Comparison of ENCODE assay signal across 1 cellular context in genomic region chr11:64803163-64803845, GRCh38.
TF ChIP-seq lines count a peak whose summit lies in the region.

Gene MAP4K2, minus strand, starts transcription at chr11:64803214. Its CDS starts 65 bp downstream, at chr11:64803149.

TF ChIP-seq in HepG2, 621 proteins besides CTCF, POLR2A, EP300 and RAD21 (continued from another document and continues in another):
- TF ChIP-seq, protein P1, sequence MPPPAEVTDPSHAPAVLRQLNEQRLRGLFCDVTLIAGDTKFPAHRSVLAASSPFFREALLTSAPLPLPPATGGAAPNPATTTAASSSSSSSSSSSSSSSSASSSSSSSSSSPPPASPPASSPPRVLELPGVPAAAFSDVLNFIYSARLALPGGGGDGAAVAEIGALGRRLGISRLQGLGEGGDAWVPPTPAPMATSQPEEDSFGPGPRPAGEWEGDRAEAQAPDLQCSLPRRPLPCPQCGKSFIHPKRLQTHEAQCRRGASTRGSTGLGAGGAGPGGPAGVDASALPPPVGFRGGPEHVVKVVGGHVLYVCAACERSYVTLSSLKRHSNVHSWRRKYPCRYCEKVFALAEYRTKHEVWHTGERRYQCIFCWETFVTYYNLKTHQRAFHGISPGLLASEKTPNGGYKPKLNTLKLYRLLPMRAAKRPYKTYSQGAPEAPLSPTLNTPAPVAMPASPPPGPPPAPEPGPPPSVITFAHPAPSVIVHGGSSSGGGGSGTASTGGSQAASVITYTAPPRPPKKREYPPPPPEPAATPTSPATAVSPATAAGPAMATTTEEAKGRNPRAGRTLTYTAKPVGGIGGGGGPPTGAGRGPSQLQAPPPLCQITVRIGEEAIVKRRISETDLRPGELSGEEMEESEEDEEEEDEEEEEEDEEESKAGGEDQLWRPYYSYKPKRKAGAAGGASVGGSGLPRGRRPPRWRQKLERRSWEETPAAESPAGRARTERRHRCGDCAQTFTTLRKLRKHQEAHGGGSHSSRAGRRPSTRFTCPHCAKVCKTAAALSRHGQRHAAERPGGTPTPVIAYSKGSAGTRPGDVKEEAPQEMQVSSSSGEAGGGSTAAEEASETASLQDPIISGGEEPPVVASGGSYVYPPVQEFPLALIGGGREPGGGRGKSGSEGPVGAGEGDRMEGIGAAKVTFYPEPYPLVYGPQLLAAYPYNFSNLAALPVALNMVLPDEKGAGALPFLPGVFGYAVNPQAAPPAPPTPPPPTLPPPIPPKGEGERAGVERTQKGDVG (CRISPR knock-in tag; IDR thresholded peaks at IDR 0.05; ENCODE audit: borderline replicate concordance): no peak
- TF ChIP-seq MAFF (IDR thresholded peaks at IDR 0.05; ENCODE audit: low read depth, low read length) (no peak), ARID5B (CRISPR knock-in tag; IDR thresholded peaks at IDR 0.05) (no peak), SOX5 (CRISPR knock-in tag; IDR thresholded peaks at IDR 0.05; ENCODE audit: borderline replicate concordance) (no peak), ZBTB20 (CRISPR knock-in tag; IDR thresholded peaks at IDR 0.05; ENCODE audit: borderline replicate concordance, low read depth) (no peak), TBX3 (IDR thresholded peaks at IDR 0.05; ENCODE audit: borderline replicate concordance) (no peak), ZNF138 (CRISPR knock-in tag; IDR thresholded peaks at IDR 0.05; ENCODE audit: low read depth) (no peak), ZNF710 (CRISPR knock-in tag; IDR thresholded peaks at IDR 0.05; ENCODE audit: borderline replicate concordance) (no peak), ZBTB44 (CRISPR knock-in tag; IDR thresholded peaks at IDR 0.05) (no peak), ZNF891 (CRISPR knock-in tag; IDR thresholded peaks at IDR 0.05) (no peak), ZBTB34 (CRISPR knock-in tag; IDR thresholded peaks at IDR 0.05) (no peak), MBD4 (IDR thresholded peaks at IDR 0.05; ENCODE audit: borderline replicate concordance, low read length) (no peak), NCOR1 (IDR thresholded peaks at IDR 0.05; ENCODE audit: borderline replicate concordance, low read length) (peak; percentile 29; the same call in 1 of the 2 replicates), HOXA7 (CRISPR knock-in tag; IDR thresholded peaks at IDR 0.05) (no peak), RBFOX2 (IDR thresholded peaks at IDR 0.05; ENCODE audit: low read depth, low read length) (peak; percentile 42; the same call in 1 of the 2 replicates), ELF3 (CRISPR knock-in tag; IDR thresholded peaks at IDR 0.05) (0 out of 2 replicates have a peak, but pooled peaks have one; percentile 32), ZNF101 (CRISPR knock-in tag; IDR thresholded peaks at IDR 0.05; ENCODE audit: borderline replicate concordance, low read depth) (no peak), FOSL2 (CRISPR knock-in tag; IDR thresholded peaks at IDR 0.05) (no peak), ZNF414 (CRISPR knock-in tag; IDR thresholded peaks at IDR 0.05) (no peak), MXI1 (IDR thresholded peaks at IDR 0.05; ENCODE audit: borderline replicate concordance, low read depth, low read length) (no peak; the same call in 2 of the 3 replicates), POLR2G (IDR thresholded peaks at IDR 0.05; ENCODE audit: low read depth, low read length) (peak; percentile 69), MTF2 (CRISPR knock-in tag; IDR thresholded peaks at IDR 0.05; ENCODE audit: borderline replicate concordance) (no peak), ZNF605 (CRISPR knock-in tag; IDR thresholded peaks at IDR 0.05) (no peak), FOSL1 (CRISPR knock-in tag; IDR thresholded peaks at IDR 0.05; ENCODE audit: borderline replicate concordance) (no peak), ZNF512 (CRISPR knock-in tag; IDR thresholded peaks at IDR 0.05) (no peak), PHF21A (CRISPR knock-in tag; IDR thresholded peaks at IDR 0.05) (0 out of 2 replicates have a peak, but pooled peaks have one; percentile 29)
- TF ChIP-seq, protein P2, sequence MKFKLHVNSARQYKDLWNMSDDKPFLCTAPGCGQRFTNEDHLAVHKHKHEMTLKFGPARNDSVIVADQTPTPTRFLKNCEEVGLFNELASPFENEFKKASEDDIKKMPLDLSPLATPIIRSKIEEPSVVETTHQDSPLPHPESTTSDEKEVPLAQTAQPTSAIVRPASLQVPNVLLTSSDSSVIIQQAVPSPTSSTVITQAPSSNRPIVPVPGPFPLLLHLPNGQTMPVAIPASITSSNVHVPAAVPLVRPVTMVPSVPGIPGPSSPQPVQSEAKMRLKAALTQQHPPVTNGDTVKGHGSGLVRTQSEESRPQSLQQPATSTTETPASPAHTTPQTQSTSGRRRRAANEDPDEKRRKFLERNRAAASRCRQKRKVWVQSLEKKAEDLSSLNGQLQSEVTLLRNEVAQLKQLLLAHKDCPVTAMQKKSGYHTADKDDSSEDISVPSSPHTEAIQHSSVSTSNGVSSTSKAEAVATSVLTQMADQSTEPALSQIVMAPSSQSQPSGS (CRISPR knock-in tag; IDR thresholded peaks at IDR 0.05): no peak
- TF ChIP-seq, protein P3, sequence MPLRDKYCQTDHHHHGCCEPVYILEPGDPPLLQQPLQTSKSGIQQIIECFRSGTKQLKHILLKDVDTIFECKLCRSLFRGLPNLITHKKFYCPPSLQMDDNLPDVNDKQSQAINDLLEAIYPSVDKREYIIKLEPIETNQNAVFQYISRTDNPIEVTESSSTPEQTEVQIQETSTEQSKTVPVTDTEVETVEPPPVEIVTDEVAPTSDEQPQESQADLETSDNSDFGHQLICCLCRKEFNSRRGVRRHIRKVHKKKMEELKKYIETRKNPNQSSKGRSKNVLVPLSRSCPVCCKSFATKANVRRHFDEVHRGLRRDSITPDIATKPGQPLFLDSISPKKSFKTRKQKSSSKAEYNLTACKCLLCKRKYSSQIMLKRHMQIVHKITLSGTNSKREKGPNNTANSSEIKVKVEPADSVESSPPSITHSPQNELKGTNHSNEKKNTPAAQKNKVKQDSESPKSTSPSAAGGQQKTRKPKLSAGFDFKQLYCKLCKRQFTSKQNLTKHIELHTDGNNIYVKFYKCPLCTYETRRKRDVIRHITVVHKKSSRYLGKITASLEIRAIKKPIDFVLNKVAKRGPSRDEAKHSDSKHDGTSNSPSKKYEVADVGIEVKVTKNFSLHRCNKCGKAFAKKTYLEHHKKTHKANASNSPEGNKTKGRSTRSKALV (CRISPR knock-in tag; IDR thresholded peaks at IDR 0.05): 0 out of 2 replicates have a peak, but pooled peaks have one; percentile 41
- TF ChIP-seq, protein P4, sequence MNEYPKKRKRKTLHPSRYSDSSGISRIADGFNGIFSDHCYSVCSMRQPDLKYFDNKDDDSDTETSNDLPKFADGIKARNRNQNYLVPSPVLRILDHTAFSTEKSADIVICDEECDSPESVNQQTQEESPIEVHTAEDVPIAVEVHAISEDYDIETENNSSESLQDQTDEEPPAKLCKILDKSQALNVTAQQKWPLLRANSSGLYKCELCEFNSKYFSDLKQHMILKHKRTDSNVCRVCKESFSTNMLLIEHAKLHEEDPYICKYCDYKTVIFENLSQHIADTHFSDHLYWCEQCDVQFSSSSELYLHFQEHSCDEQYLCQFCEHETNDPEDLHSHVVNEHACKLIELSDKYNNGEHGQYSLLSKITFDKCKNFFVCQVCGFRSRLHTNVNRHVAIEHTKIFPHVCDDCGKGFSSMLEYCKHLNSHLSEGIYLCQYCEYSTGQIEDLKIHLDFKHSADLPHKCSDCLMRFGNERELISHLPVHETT (CRISPR knock-in tag; conservative IDR thresholded peaks at IDR 0.05): peak; percentile 87
- TF ChIP-seq, protein P5, sequence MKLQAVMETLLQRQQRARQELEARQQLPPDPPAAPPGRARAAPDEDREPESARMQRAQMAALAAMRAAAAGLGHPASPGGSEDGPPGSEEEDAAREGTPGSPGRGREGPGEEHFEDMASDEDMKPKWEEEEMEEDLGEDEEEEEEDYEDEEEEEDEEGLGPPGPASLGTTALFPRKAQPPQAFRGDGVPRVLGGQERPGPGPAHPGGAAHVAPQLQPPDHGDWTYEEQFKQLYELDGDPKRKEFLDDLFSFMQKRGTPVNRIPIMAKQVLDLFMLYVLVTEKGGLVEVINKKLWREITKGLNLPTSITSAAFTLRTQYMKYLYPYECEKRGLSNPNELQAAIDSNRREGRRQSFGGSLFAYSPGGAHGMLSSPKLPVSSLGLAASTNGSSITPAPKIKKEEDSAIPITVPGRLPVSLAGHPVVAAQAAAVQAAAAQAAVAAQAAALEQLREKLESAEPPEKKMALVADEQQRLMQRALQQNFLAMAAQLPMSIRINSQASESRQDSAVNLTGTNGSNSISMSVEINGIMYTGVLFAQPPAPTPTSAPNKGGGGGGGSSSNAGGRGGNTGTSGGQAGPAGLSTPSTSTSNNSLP (IDR thresholded peaks at IDR 0.05; ENCODE audit: low read depth, low read length): no peak
